Comparison of ENCODE assay signal across 10 cellular contexts in the genomic region with DNA sequence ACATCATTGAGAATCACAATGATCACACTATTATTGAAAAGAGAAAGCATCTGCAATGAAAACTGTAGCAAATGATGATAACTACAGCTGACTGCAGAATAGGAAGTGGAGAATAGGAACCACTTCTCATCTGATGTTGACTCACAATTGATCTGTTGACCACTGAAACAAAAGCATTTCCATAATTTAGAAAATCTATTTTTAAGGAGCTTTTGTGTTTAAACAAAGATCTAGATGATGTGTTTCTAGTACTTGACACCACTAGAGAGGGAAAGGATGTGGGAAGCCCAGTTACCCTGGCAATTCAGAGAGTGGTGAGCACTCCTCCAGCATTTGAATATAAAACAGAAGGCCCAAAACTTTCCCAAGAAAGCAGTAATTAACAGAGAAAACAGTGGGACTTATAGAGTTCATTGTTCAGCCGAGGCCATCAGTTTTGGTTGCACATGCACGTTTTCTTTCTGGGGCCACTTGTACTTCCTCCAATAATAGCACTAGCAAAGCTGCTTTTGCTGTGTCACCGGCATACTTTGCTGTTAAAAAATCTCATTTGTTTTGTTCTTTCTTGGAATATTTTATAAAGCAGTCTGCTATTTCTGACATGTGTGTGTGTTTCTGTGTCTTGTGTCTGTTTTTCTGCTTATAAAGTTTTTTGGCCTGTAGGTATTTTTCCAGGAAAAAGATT.
DNase-seq lines count a peak whose midpoint lies in the region; ATAC-seq lines count a peak whose summit lies in the region.
"Had no signal": no experiment of that assay in that cellular context is flagged by ENCODE, and none has a peak within 500 bp of the region (broad histone marks: within the 10 kb centered on the region; RNA-seq: fewer than 3 reads in every experiment).

No MANE protein-coding gene starts in this region.

- no peaks in the 10 kb centered on the region for H3K9me3 Mint-ChIP-seq in stimulated activated effector memory CD8-positive, alpha-beta T cell treated with anti-CD3 and anti-CD28 coated beads, Interleukin-12 subunit alpha, Interleukin-12 subunit beta, amount 100 ng/mL, for 72 hours

- DNase-seq in OCI-M1 (lab: John Stamatoyannopoulos, UW): peak; percentile 49
- DNase-seq in stimulated activated effector memory CD8-positive, alpha-beta T cell treated with anti-CD3 and anti-CD28 coated beads, Interleukin-12 subunit alpha, Interleukin-12 subunit beta, amount 100 ng/mL, for 72 hours (ENCODE audit: low spot score in 2 of 2): no peak
- no peak for DNase-seq in RPMI8226
- no peak for DNase-seq in medulla oblongata (ENCODE audit: extremely low spot score)
- DNase-seq: activated naive CD4-positive, alpha-beta T cell; naive thymus-derived CD8-positive, alpha-beta T cell had no signal

- no peaks in the 10 kb centered on the region for H3K36me3 Mint-ChIP-seq in stimulated activated effector memory CD8-positive, alpha-beta T cell treated with anti-CD3 and anti-CD28 coated beads, Interleukin-12 subunit alpha, Interleukin-12 subunit beta, amount 100 ng/mL, for 72 hours

- peak; percentile 53 for ATAC-seq in GM19397 (IDR thresholded peaks at IDR 0.05; ENCODE audit: unreplicated experiment)
- ATAC-seq in HG03039 (IDR thresholded peaks at IDR 0.05; ENCODE audit: unreplicated experiment): peak; percentile 52
- peak; percentile 45 for ATAC-seq in stimulated activated effector memory CD8-positive, alpha-beta T cell treated with anti-CD3 and anti-CD28 coated beads, Interleukin-12 subunit alpha, Interleukin-12 subunit beta, amount 100 ng/mL, for 72 hours
- no peak for ATAC-seq in HG02571 (IDR thresholded peaks at IDR 0.05; ENCODE audit: unreplicated experiment)
- ATAC-seq: naive thymus-derived CD8-positive, alpha-beta T cell had no signal

- no peak overlapping the region for H3K4me3 Mint-ChIP-seq in stimulated activated effector memory CD8-positive, alpha-beta T cell treated with anti-CD3 and anti-CD28 coated beads, Interleukin-12 subunit alpha, Interleukin-12 subunit beta, amount 100 ng/mL, for 72 hours
- H3K4me3 Mint-ChIP-seq: IgD-negative memory B cell; naive thymus-derived CD8-positive, alpha-beta T cell had no signal

- no peaks in the 10 kb centered on the region for H3K4me1 Mint-ChIP-seq in stimulated activated effector memory CD8-positive, alpha-beta T cell treated with anti-CD3 and anti-CD28 coated beads, Interleukin-12 subunit alpha, Interleukin-12 subunit beta, amount 100 ng/mL, for 72 hours
- H3K4me1 Mint-ChIP-seq: IgD-negative memory B cell had no signal

- H3K27ac Mint-ChIP-seq in stimulated activated effector memory CD8-positive, alpha-beta T cell treated with anti-CD3 and anti-CD28 coated beads, Interleukin-12 subunit alpha, Interleukin-12 subunit beta, amount 100 ng/mL, for 72 hours: no peak overlapping the region
- H3K27ac Mint-ChIP-seq: IgD-negative memory B cell had no signal
